1 cellular context compared by ENCODE assay signal in the genomic region with DNA sequence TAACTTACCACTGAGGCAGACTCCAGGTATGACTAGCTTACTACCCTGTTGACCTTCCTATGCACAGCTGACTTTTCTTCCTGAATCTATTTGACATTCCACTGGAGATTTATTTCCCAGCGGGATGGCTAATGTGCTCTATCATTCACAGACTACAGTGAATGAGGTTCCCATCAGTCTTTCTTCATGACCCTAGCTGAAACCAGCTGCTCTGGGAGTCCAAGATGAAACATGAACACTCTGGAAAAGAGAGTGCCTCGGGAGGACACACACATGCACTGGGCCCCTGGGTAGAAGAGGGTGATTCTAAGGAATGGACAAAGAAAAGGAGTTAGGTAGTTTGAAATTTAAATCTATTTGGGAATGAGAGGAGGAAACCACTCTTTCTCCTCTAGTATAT.
TF ChIP-seq lines count a peak whose summit lies in the region.

No MANE protein-coding gene starts in this region.

TF ChIP-seq in IMR-90, 13 proteins besides CTCF, POLR2A, EP300 and RAD21:
- no peak for TF ChIP-seq BHLHE40 (IDR thresholded peaks at IDR 0.05; ENCODE audit: low read depth, low read length)
- TF ChIP-seq RCOR1 (IDR thresholded peaks at IDR 0.05; ENCODE audit: insufficient replicate concordance, low read length), result no peak
- TF ChIP-seq, protein P1, sequence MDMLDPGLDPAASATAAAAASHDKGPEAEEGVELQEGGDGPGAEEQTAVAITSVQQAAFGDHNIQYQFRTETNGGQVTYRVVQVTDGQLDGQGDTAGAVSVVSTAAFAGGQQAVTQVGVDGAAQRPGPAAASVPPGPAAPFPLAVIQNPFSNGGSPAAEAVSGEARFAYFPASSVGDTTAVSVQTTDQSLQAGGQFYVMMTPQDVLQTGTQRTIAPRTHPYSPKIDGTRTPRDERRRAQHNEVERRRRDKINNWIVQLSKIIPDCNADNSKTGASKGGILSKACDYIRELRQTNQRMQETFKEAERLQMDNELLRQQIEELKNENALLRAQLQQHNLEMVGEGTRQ (IDR thresholded peaks at IDR 0.05; ENCODE audit: low read depth, low read length), result no peak
- no peak for TF ChIP-seq RFX5 (IDR thresholded peaks at IDR 0.05; ENCODE audit: low read depth, low read length)
- TF ChIP-seq MXI1 (IDR thresholded peaks at IDR 0.05; ENCODE audit: borderline replicate concordance, low read depth, low read length), result no peak
- TF ChIP-seq, protein P2, sequence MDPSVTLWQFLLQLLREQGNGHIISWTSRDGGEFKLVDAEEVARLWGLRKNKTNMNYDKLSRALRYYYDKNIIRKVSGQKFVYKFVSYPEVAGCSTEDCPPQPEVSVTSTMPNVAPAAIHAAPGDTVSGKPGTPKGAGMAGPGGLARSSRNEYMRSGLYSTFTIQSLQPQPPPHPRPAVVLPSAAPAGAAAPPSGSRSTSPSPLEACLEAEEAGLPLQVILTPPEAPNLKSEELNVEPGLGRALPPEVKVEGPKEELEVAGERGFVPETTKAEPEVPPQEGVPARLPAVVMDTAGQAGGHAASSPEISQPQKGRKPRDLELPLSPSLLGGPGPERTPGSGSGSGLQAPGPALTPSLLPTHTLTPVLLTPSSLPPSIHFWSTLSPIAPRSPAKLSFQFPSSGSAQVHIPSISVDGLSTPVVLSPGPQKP (IDR thresholded peaks at IDR 0.05; ENCODE audit: borderline replicate concordance, low read depth, low read length), result no peak
- TF ChIP-seq FOS (IDR thresholded peaks at IDR 0.05; ENCODE audit: low read depth, low read length), result no peak
- no peak for TF ChIP-seq NFE2L2 (IDR thresholded peaks at IDR 0.05; ENCODE audit: low read depth, low read length)
- TF ChIP-seq SMC3 (IDR thresholded peaks at IDR 0.05; ENCODE audit: low read depth, low read length), result no peak
- TF ChIP-seq CHD1 (IDR thresholded peaks at IDR 0.05; ENCODE audit: low read depth, low read length), result no peak
- no peak for TF ChIP-seq CEBPB (IDR thresholded peaks at IDR 0.05; ENCODE audit: low read depth, low read length)
- no peak for TF ChIP-seq MAFK (IDR thresholded peaks at IDR 0.05; ENCODE audit: low read depth, low read length)
- no peak for TF ChIP-seq MAZ (IDR thresholded peaks at IDR 0.05; ENCODE audit: borderline replicate concordance, low read depth, low read length)
